Comparison of ENCODE assay signal across 10 cellular contexts in the genomic region with DNA sequence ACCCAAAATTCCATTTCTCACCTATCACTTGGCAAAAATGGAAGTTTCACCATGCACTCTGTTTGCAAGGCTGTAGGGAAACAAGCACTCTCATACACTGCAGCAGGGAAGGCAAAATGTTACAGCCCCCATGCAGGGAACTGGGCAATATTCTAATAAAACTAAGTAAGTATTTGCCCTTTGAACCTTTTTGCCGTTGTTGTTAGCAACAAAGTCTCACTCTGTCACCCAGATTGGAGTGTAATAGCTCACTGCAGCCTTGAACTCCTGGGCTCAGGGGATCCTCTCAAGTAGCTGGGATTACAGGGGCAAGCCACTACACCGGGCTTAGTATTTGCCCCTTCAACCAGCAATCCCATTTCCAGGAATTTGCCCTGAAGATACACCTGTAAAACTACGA.
"Had no signal": no experiment of that assay in that cellular context is flagged by ENCODE, and none has a peak within 500 bp of the region (broad histone marks: within the 10 kb centered on the region; RNA-seq: fewer than 3 reads in every experiment).

No MANE protein-coding gene starts in this region.

- H3K4me3 Mint-ChIP-seq: HFFc6 had no signal

- FAIRE-seq: HTR-8/SVneo, K562 had no signal

- H2AFZ ChIP-seq: GM23248 had no signal

- H3K4me3 ChIP-seq: GM23248, HAP-1, K562 had no signal

- H3K27ac Mint-ChIP-seq: HFFc6 had no signal

- ATAC-seq: HCT116, K562 had no signal

- H3K9me3 ChIP-seq: HAP-1 had no signal

- DNase-seq: GM23248, H7, HFFc6, IMR-90, KG1 had no signal

- H3K27ac ChIP-seq: GM23248, HL-60 had no signal

- H3K36me3 ChIP-seq: HAP-1 had no signal
